Comparison of ENCODE assay signal across 9 cellular contexts in the genomic region with DNA sequence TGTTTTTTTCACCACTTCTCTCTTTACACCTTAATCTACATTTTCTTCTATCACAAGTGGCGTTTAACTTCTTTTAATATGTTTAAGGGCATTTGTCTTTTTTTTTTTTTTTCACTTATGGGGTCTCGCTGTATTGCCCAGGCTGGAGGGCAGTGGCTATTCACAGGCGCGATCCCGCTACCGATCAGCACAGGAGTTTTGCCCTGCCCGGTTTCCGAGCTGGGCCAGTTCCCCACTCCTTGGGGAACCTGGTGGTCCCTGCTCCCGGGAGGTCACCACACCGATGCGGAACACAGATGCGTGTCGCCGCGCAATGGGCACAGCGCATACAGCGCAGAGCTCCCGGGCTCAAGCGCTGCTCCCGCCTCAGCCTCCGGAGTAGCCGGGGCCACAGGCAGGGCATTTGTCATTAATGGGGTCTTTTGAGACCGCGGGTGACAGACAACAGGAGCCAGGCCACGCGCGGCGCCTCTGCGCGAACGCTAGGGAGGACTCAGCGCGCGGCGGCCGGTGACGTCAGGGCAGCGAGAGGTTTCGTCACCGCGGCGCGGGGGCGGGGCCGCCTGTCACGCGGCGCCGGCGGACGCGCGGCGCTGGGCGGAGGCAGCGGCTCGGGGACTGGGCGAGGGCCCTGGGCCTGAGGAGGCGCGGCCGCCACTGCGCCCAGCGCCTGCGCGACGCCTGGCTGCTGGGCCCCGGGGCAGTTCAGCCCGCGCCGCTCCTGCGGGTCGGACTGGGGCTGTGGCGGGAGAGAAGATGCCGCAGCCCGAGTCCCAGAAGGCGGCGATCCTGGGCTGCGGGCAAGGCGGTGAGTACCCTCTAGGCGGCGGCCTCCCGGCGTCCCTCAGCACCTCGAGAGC. TPM values are rescaled to one million over a fixed set of nuclear protein-coding genes. Genes with fewer than 3 reads are reported as not detected.
DNase-seq lines count a peak whose midpoint lies in the region; ATAC-seq, FAIRE-seq and TF ChIP-seq lines count a peak whose summit lies in the region.
"Had no signal": no experiment of that assay in that cellular context is flagged by ENCODE, and none has a peak within 500 bp of the region (broad histone marks: within the 10 kb centered on the region; RNA-seq: fewer than 3 reads in every experiment).

TSS of gene GALNT11 (plus strand) at position 598 of the 860 bp plus-strand sequence. CDS start 68,554 bp downstream, outside the sequence.

- H3K27ac ChIP-seq in WERI-Rb-1 = peak within 1 kb of the TSS; percentile 73
- peak within 1 kb of the TSS; percentile 92 to 95 for H3K27ac ChIP-seq in breast epithelium
- H3K27ac ChIP-seq in small intestine (ENCODE audit: low read depth in 1 of 2, low read length in 1 of 2) = peak within 1 kb of the TSS; percentile 45 to 90

- H3K36me3 ChIP-seq in WERI-Rb-1 (peaks cover 13% of the 10 kb centered on the region), breast epithelium (no peaks in the 10 kb centered on the region), small intestine (ENCODE audit: control insufficient read depth in 2 of 2, insufficient read depth in 2 of 2, low read length in 2 of 2) (no peaks in the 10 kb centered on the region)

- H3K4me1 ChIP-seq in breast epithelium (peaks cover 0 to 7% of the 10 kb centered on the region in 2 donors), small intestine (ENCODE audit: control insufficient read depth in 2 of 2, insufficient read depth in 1 of 2, low read depth in 1 of 2, low read length in 1 of 2) (peaks cover 2 to 3% of the 10 kb centered on the region in 2 donors)

- WGBS in small intestine, 3 donors = 3 to 5% (median 3%) methylated on average over 52 to 84 of the region's 84 CpGs

- peak; percentile 94 for ATAC-seq in HG02938 (IDR thresholded peaks at IDR 0.05; ENCODE audit: unreplicated experiment)

- intact Hi-C loops in breast epithelium (cut with DNase I; ENCODE audit: low total_unique reads) = no loop called here

- DNase-seq in NCI-H524 (lab: John Stamatoyannopoulos, UW) (peak; percentile 14 to 58), NCI-H524 treated with DMSO at 0.1 percent for 48 hours (lab: John Stamatoyannopoulos, UW) (no peak), NCI-H2081 treated with DMSO at 0.1 percent for 48 hours (lab: John Stamatoyannopoulos, UW) (peak; percentile 30), WERI-Rb-1 (peak; percentile 78), breast epithelium (ENCODE audit: low spot score in 2 of 2) (peak; percentile 77 to 78), iPS-NIHi11 (ENCODE audit: low spot score) (peak; percentile 98), small intestine (peak; percentile 83)
- DNase-seq: DND-41 had no signal

- TF ChIP-seq POLR2A in breast epithelium (IDR thresholded peaks at IDR 0.05) = peak; percentile 41

- H3K27me3 ChIP-seq in WERI-Rb-1 (ENCODE audit: insufficient read depth, low read depth, severe bottlenecking) (no peaks in the 10 kb centered on the region), breast epithelium (no peaks in the 10 kb centered on the region), small intestine (ENCODE audit: control insufficient read depth in 2 of 2, insufficient read depth in 2 of 2, low read length in 2 of 2) (no peaks in the 10 kb centered on the region)

- peak within 1 kb of the TSS; percentile 83 for H3K4me3 ChIP-seq in WERI-Rb-1 (ENCODE audit: low read depth, low read length)
- H3K4me3 ChIP-seq in breast epithelium = peak within 1 kb of the TSS; percentile 66 to 92 (median 83)
- H3K4me3 ChIP-seq in small intestine (ENCODE audit: low read depth in 1 of 2, low read length in 2 of 2) = peak within 1 kb of the TSS; percentile 53 to 63

- no peak for FAIRE-seq in small intestine (lab: Jason Lieb, UNC)

- H3K9me3 ChIP-seq in WERI-Rb-1 (ENCODE audit: severe bottlenecking) (no peaks in the 10 kb centered on the region), breast epithelium (no peaks in the 10 kb centered on the region), small intestine (ENCODE audit: control insufficient read depth, low read depth) (no peaks in the 10 kb centered on the region)

- 0 out of 2 replicates have a peak, but pooled peaks have one; percentile 37 for TF ChIP-seq CTCF in WERI-Rb-1 (IDR thresholded peaks at IDR 0.05; ENCODE audit: low read depth, low read length)
- peak in 2 of 3 donors; percentile 17 to 18 for TF ChIP-seq CTCF in breast epithelium (IDR thresholded peaks at IDR 0.05)

RNA-seq across cellular contexts. Expression of gene GALNT11, which starts in this region (rescaled TPM):
- total RNA-seq in breast epithelium = 10 to 100 TPM; 57.1 to 65.7 (median 58.7) TPM
- 10 to 100 TPM in 2 of 3 donors, 1 to 10 TPM in 1; 8.1 to 23.6 (median 11.6) TPM for polyA plus RNA-seq in small intestine
